Comparison of ENCODE assay signal across 12 cellular contexts in the genomic region with DNA sequence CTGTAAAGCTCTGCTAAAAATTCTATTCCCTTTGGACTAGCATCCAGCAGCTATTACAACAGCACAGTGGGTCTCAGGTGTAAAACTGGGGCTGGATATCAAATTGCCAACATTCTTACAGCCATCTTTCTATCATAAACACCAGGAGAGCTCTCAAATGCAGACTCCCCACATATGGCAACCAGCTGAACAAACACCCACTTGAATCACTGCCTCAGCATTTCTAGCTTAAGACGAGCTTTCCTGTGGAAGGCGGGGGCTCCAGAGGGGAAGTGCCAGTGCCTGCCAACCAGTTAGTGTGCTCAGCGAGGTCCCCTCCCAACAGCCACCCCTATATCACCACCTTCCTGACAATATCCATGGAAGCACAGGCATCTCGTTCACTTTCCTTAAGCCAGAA.
DNase-seq lines count a peak whose midpoint lies in the region; ATAC-seq and TF ChIP-seq lines count a peak whose summit lies in the region.
"Had no signal": no experiment of that assay in that cellular context is flagged by ENCODE, and none has a peak within 500 bp of the region (broad histone marks: within the 10 kb centered on the region; RNA-seq: fewer than 3 reads in every experiment).

No MANE protein-coding gene starts in this region.

- no peaks in the 10 kb centered on the region for H3K79me1 ChIP-seq in IMR-90 (ENCODE audit: low read depth in 1 of 2, low read length in 2 of 2)

- H4K8ac ChIP-seq in IMR-90 (ENCODE audit: low read depth in 2 of 2, low read length in 2 of 2): 0 out of 4 replicates have a peak overlapping the region, but pooled peaks of 1 of the 2 experiments have one; percentile 11

- TF ChIP-seq RAD21 in IMR-90 (IDR thresholded peaks at IDR 0.05; ENCODE audit: low read length): no peak

- H3K56ac ChIP-seq in IMR-90 (ENCODE audit: extremely low read depth, insufficient read depth, low read length): no peak overlapping the region

- ATAC-seq in IMR-90 (ENCODE audit: low read depth) (peak; percentile 59), GM21360 (IDR thresholded peaks at IDR 0.05; ENCODE audit: unreplicated experiment) (no peak), GM18873 (IDR thresholded peaks at IDR 0.05; ENCODE audit: low FRiP score, unreplicated experiment) (no peak)
- no peak for ATAC-seq in activated T-cell treated with anti-CD3 and anti-CD28 coated beads, Interleukin-2, amount 50 U/mL, for 4 hours
- ATAC-seq: effector memory CD8-positive, alpha-beta T cell had no signal

- no peak overlapping the region for H4K91ac ChIP-seq in IMR-90 (ENCODE audit: insufficient read depth, low read depth, low read length)

- H3K27ac ChIP-seq in IMR-90 (ENCODE audit: insufficient read depth, low read length) (no peak overlapping the region), subcutaneous abdominal adipose tissue (ENCODE audit: low read depth, low read length) (peak overlapping the region; percentile 67)

- in situ Hi-C loops in IMR-90 (cut with MboI; ENCODE audit: low sequenced_read_pairs): no loop called here

- no peak overlapping the region for H3K14ac ChIP-seq in IMR-90 (replicated peaks; ENCODE audit: low read depth, low read length)

- H4K20me1 ChIP-seq in IMR-90 (ENCODE audit: insufficient read depth, low read length): no peaks in the 10 kb centered on the region

- POLR2A ChIA-PET in IMR-90 (lab: Charles Lee; ENCODE audit: unreplicated experiment): no interaction called here
- POLR2A ChIA-PET in GM10248 (lab: Yijun Ruan, JAX): no interaction called here

- H2BK15ac ChIP-seq in IMR-90 (ENCODE audit: low read depth, low read length): no peak overlapping the region

- CTCF ChIA-PET in IMR-90 (lab: Yijun Ruan, JAX) (interaction anchor here (0.9 kb wide), 1 partner anchor 248 kb away, joined by 3 read pairs; no protein-coding TSS in a partner anchor), GM10248 (lab: Yijun Ruan, JAX) (interaction anchor here (1.0 kb wide), 2 partner anchors 13 to 298 kb away, joined by 3 read pairs; no protein-coding TSS in a partner anchor)

- no peaks in the 10 kb centered on the region for H3K27me3 ChIP-seq in IMR-90 (ENCODE audit: control insufficient read depth, insufficient read depth, low read length)
- no peaks in the 10 kb centered on the region for H3K27me3 ChIP-seq in subcutaneous abdominal adipose tissue (ENCODE audit: control insufficient read depth in 5 of 5, insufficient read depth in 4 of 5, low read length in 5 of 5)

- H3K4me2 ChIP-seq in IMR-90 (ENCODE audit: low read depth, low read length): peak overlapping the region; percentile 41; the same call in 1 of the 2 replicates

- peaks cover 12% of the 10 kb centered on the region for H3K9me3 Mint-ChIP-seq in activated T-cell treated with anti-CD3 and anti-CD28 coated beads, Interleukin-2, amount 50 U/mL, for 4 hours

- no peak overlapping the region for H2AK5ac ChIP-seq in IMR-90 (ENCODE audit: low read depth, low read length)

- H3K27me3 Mint-ChIP-seq in activated T-cell treated with anti-CD3 and anti-CD28 coated beads, Interleukin-2, amount 50 U/mL, for 4 hours (ENCODE audit: low read depth): no peaks in the 10 kb centered on the region
- H3K27me3 Mint-ChIP-seq: effector memory CD8-positive, alpha-beta T cell had no signal

- no peak overlapping the region for H2BK120ac ChIP-seq in IMR-90 (ENCODE audit: low read depth, low read length)

- intact Hi-C loops in IMR-90 (cut with micrococcal nuclease): no loop called here

- TF ChIP-seq CTCF in IMR-90 (conservative IDR thresholded peaks at IDR 0.05; ENCODE audit: low read depth, low read length) (no peak), GM10248 (IDR thresholded peaks at IDR 0.05; ENCODE audit: control extremely low read depth, extremely low read depth, low read depth, missing control alignments) (no peak)

- H3K9me3 ChIP-seq in IMR-90 (ENCODE audit: control insufficient read depth, insufficient read depth, low read length) (no peaks in the 10 kb centered on the region; the same call in 1 of the 2 replicates), subcutaneous abdominal adipose tissue (ENCODE audit: control insufficient read depth in 5 of 5, low read length in 5 of 5) (peaks cover 0 to 10% (median 3%) of the 10 kb centered on the region in 5 donors)

- no peak overlapping the region for H2AK9ac ChIP-seq in IMR-90 (replicated peaks; ENCODE audit: low read depth, low read length, poor library complexity)

- WGBS in IMR-90 (ENCODE audit: extremely low coverage in 2 of 2, insufficient read length in 1 of 2), 2 experiments: no CpG with 5 or more reads among the region's 4 CpGs

- 0 out of 2 replicates have a peak overlapping the region, but pooled peaks have one; percentile 37 for H4K5ac ChIP-seq in IMR-90 (ENCODE audit: low read depth, low read length)

- DNase-seq in IMR-90: peak; percentile 89
- peak; percentile 33 for DNase-seq in NCI-H774 (lab: John Stamatoyannopoulos, UW)
- peak; percentile 87 for DNase-seq in fibroblast of the conjunctiva (ENCODE audit: low read depth)
- no peak for DNase-seq in GM10248 (ENCODE audit: extremely low spot score)
- DNase-seq in activated T-cell treated with anti-CD3 and anti-CD28 coated beads, Interleukin-2, amount 50 U/mL, for 4 hours: no peak
- DNase-seq: activated CD4-positive, alpha-beta T cell treated with anti-CD3 and anti-CD28 coated beads, Interleukin-2, amount 50 U/mL, for 4 hours; effector memory CD8-positive, alpha-beta T cell; natural killer cell; NCI-H446 treated with DMSO at 0.1 percent for 48 hours had no signal

- no peak overlapping the region for H3K9ac ChIP-seq in IMR-90 (ENCODE audit: low read depth, low read length)
- peak overlapping the region in 1 of 5 donors; percentile 19 for H3K9ac ChIP-seq in subcutaneous abdominal adipose tissue (ENCODE audit: low read length in 5 of 5)

- no peak overlapping the region; the same call in 1 of the 2 replicates for H3K23ac ChIP-seq in IMR-90 (ENCODE audit: low read depth, low read length)

- H3K4me1 ChIP-seq in IMR-90 (ENCODE audit: control insufficient read depth, insufficient read depth, low read length): peaks cover 3% of the 10 kb centered on the region
- peaks cover 17 to 56% (median 46%) of the 10 kb centered on the region in 5 donors for H3K4me1 ChIP-seq in subcutaneous abdominal adipose tissue (ENCODE audit: control insufficient read depth in 5 of 5, insufficient read depth in 5 of 5, low read length in 5 of 5)

- dilution Hi-C loops in IMR-90 (cut with HindIII; ENCODE audit: low sequenced_read_pairs, unreplicated experiment): no loop called here

- peaks cover 7% of the 10 kb centered on the region for H3K9me1 ChIP-seq in IMR-90 (ENCODE audit: insufficient read depth, low read length)

- TF ChIP-seq POLR2A in IMR-90 (IDR thresholded peaks at IDR 0.05; ENCODE audit: low read depth, low read length): no peak

- H3K36me3 ChIP-seq in IMR-90 (ENCODE audit: control insufficient read depth, insufficient read depth, low read length): peaks cover 9% of the 10 kb centered on the region
- H3K36me3 ChIP-seq in subcutaneous abdominal adipose tissue (ENCODE audit: control insufficient read depth in 5 of 5, insufficient read depth in 5 of 5, low read length in 5 of 5): peaks cover 0 to 21% (median 5%) of the 10 kb centered on the region in 5 donors

- no TSS peak for BruUV-seq in IMR-90 (replicated peaks; lab: Mats Ljungman, UMichigan)

- H3K4ac ChIP-seq in IMR-90 (ENCODE audit: low read depth, low read length): no peak overlapping the region

- no peak overlapping the region for H3K18ac ChIP-seq in IMR-90 (ENCODE audit: low read depth, low read length)

- H3K4me3 Mint-ChIP-seq in activated T-cell treated with anti-CD3 and anti-CD28 coated beads, Interleukin-2, amount 50 U/mL, for 4 hours: no peak overlapping the region
- H3K4me3 Mint-ChIP-seq: effector memory CD8-positive, alpha-beta T cell; natural killer cell had no signal

- no peaks in the 10 kb centered on the region for H3K4me1 Mint-ChIP-seq in activated T-cell treated with anti-CD3 and anti-CD28 coated beads, Interleukin-2, amount 50 U/mL, for 4 hours (ENCODE audit: low read depth)
- H3K4me1 Mint-ChIP-seq: natural killer cell had no signal

- H2AFZ ChIP-seq in IMR-90 (replicated peaks; ENCODE audit: low read length, poor library complexity): peak overlapping the region; percentile 55

- no peak overlapping the region for H3K4me3 ChIP-seq in IMR-90 (ENCODE audit: insufficient read depth, low read depth, low read length)
- no peak overlapping the region for H3K4me3 ChIP-seq in subcutaneous abdominal adipose tissue (ENCODE audit: low read depth in 1 of 5, low read length in 5 of 5)

- no peak overlapping the region for H2BK20ac ChIP-seq in IMR-90 (ENCODE audit: low read depth, low read length)

- peaks cover 22% of the 10 kb centered on the region for H3K36me3 Mint-ChIP-seq in activated T-cell treated with anti-CD3 and anti-CD28 coated beads, Interleukin-2, amount 50 U/mL, for 4 hours (ENCODE audit: insufficient read depth)
- H3K36me3 Mint-ChIP-seq: natural killer cell had no signal

- no peak overlapping the region for H2BK5ac ChIP-seq in IMR-90 (ENCODE audit: low read depth, low read length, poor library complexity, severe bottlenecking)

TF ChIP-seq in IMR-90, 13 proteins besides CTCF, POLR2A, EP300 and RAD21:
- TF ChIP-seq MAFK (IDR thresholded peaks at IDR 0.05; ENCODE audit: low read depth, low read length) (peak; percentile 72), MAZ (IDR thresholded peaks at IDR 0.05; ENCODE audit: borderline replicate concordance, low read depth, low read length) (no peak), BHLHE40 (IDR thresholded peaks at IDR 0.05; ENCODE audit: low read depth, low read length) (no peak), NFE2L2 (IDR thresholded peaks at IDR 0.05; ENCODE audit: low read depth, low read length) (no peak)
TF ChIP-seq in IMR-90: peak in this region for 1.

Comparison
In these comparisons a context has a peak if more than half of its experiments do, and no peak if none do; other contexts are left out.
1. DNase-seq: peak in IMR-90 (single experiment), NCI-H774 (single experiment) and fibroblast of the conjunctiva (single experiment); none in GM10248 (single experiment) and activated T-cell treated with anti-CD3 and anti-CD28 coated beads, Interleukin-2, amount 50 U/mL, for 4 hours (single experiment).